1 cellular context compared by ENCODE assay signal in the genomic region with DNA sequence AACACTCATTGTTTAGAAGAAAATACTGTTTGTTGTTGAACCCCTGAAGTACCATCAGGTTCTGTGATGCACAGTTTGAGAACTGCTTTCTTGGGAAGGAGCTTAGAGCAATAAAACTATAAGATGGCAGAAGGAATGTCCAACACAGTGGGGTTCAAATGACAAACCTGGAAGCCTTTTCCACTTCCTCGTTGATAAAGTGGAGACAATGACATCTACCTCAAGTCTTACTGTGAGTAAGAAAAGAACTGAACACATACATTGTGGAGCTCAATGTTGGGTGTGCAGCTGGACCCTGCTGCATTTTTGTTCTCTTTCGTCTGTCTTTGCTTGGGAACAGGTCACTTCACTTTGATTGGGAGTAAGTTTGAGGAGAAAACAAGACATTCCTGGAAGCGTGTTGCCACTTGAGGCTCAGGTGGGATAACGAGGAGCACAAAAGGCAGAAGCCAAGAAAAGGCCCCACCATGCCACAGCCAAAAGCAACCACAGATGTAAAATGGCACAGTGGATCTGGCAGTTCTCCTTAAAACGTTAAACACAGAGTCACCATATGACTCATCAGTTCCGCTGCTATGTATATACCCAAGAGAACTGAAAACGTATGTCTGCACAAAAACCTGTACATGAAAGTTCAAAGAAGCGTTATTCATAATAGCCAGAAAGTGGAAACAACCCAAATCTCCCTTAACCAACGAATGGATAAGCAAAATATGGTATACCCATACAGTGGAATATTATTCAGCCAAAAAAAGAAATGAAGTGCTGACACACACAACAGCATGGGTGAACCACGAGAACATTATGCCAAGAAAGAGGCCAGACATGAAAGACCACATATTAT.
TF ChIP-seq lines count a peak whose summit lies in the region.

No MANE protein-coding gene starts in this region.

TF ChIP-seq in endothelial cell of umbilical vein, 7 proteins besides CTCF, POLR2A, EP300 and RAD21 (continued from another document):
- TF ChIP-seq MYC (IDR thresholded peaks at IDR 0.05; ENCODE audit: low read depth, low read length) (no peak), EZH2 (IDR thresholded peaks at IDR 0.05; ENCODE audit: borderline replicate concordance, low read depth, low read length, severe bottlenecking) (no peak)
- TF ChIP-seq, protein P1, sequence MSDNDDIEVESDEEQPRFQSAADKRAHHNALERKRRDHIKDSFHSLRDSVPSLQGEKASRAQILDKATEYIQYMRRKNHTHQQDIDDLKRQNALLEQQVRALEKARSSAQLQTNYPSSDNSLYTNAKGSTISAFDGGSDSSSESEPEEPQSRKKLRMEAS (IDR thresholded peaks at IDR 0.05; ENCODE audit: insufficient read depth, insufficient read length) = no peak
TF ChIP-seq in endothelial cell of umbilical vein: peak in this region for 1.
